Comparison of ENCODE assay signal across 1 cellular context in the genomic region with DNA sequence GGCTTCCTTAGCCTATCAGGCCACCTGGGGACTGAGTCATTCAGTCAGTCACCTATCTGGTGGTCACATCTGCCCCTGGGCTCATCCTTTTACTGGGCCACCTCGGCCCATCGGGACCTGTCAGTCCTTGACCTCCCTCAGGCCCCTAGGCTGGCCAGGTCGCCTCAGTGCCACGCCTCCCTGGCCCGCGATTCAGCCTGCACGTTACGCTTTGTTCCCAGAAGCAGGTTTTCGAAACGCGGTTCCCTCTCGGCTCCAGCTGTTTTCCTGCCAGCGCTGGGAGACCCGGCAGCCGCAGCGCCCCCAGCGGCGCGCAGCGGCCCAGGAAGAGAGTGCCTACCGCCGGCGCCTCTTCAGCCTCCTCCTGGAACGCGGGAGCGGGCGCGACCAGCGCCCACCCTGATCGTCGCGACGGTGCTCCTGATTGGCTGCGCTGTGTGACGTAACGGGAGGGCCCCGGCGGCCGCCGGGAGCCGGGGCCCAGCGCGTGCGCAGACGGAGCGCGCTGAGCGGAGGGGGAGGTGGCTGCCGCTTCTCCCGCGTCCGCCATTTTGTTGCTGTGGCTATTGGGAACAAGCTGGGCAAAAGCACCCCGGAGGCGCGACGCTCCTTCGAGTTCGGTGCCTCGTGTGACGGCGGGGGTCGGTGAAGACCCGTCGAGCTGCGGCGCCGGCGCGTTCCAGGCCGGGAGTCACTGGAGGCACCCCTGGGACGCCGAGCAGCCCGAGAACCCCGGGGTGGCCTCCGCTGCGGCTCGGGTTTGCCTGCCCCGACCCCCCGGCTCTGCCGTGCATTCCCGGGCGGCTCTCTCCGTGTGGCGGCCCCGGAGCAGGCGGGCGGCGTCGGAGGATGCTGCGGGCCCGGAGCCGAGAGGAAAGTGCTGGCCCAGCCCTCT.
A peak's percentile ranks its signal among the peaks of the same experiment; 100 is the strongest.
TF ChIP-seq lines count a peak whose summit lies in the region.

TSS of gene CRKL (plus strand) at position 492 of the 895 bp plus-strand sequence. CDS start 528 bp downstream, outside the sequence.

TF ChIP-seq in WTC11, 78 proteins besides CTCF, POLR2A, EP300 and RAD21 (continued from another document):
- TF ChIP-seq, protein P1, sequence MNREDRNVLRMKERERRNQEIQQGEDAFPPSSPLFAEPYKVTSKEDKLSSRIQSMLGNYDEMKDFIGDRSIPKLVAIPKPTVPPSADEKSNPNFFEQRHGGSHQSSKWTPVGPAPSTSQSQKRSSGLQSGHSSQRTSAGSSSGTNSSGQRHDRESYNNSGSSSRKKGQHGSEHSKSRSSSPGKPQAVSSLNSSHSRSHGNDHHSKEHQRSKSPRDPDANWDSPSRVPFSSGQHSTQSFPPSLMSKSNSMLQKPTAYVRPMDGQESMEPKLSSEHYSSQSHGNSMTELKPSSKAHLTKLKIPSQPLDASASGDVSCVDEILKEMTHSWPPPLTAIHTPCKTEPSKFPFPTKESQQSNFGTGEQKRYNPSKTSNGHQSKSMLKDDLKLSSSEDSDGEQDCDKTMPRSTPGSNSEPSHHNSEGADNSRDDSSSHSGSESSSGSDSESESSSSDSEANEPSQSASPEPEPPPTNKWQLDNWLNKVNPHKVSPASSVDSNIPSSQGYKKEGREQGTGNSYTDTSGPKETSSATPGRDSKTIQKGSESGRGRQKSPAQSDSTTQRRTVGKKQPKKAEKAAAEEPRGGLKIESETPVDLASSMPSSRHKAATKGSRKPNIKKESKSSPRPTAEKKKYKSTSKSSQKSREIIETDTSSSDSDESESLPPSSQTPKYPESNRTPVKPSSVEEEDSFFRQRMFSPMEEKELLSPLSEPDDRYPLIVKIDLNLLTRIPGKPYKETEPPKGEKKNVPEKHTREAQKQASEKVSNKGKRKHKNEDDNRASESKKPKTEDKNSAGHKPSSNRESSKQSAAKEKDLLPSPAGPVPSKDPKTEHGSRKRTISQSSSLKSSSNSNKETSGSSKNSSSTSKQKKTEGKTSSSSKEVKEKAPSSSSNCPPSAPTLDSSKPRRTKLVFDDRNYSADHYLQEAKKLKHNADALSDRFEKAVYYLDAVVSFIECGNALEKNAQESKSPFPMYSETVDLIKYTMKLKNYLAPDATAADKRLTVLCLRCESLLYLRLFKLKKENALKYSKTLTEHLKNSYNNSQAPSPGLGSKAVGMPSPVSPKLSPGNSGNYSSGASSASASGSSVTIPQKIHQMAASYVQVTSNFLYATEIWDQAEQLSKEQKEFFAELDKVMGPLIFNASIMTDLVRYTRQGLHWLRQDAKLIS (CRISPR knock-in tag; IDR thresholded peaks at IDR 0.05; ENCODE audit: borderline replicate concordance), result no peak
- TF ChIP-seq CREB1 (CRISPR knock-in tag; IDR thresholded peaks at IDR 0.05) (0 out of 2 replicates have a peak, but pooled peaks have one; percentile 9), ZNF423 (CRISPR knock-in tag; IDR thresholded peaks at IDR 0.05) (0 out of 2 replicates have a peak, but pooled peaks have one; percentile 24), MAX (CRISPR knock-in tag; IDR thresholded peaks at IDR 0.05) (peak; percentile 73; the same call in 1 of the 2 replicates), JAZF1 (CRISPR knock-in tag; IDR thresholded peaks at IDR 0.05) (no peak), TEAD1 (CRISPR knock-in tag; IDR thresholded peaks at IDR 0.05) (0 out of 2 replicates have a peak, but pooled peaks have one; percentile 20), NFE2L1 (CRISPR knock-in tag; IDR thresholded peaks at IDR 0.05) (0 out of 2 replicates have a peak, but pooled peaks have one; percentile 49), E2F5 (CRISPR knock-in tag; IDR thresholded peaks at IDR 0.05) (peak; percentile 95), ETV6 (CRISPR knock-in tag; IDR thresholded peaks at IDR 0.05) (peak; percentile 64; the same call in 1 of the 2 replicates), KAT7 (CRISPR knock-in tag; IDR thresholded peaks at IDR 0.05; ENCODE audit: borderline replicate concordance) (no peak)
- TF ChIP-seq, protein P2, sequence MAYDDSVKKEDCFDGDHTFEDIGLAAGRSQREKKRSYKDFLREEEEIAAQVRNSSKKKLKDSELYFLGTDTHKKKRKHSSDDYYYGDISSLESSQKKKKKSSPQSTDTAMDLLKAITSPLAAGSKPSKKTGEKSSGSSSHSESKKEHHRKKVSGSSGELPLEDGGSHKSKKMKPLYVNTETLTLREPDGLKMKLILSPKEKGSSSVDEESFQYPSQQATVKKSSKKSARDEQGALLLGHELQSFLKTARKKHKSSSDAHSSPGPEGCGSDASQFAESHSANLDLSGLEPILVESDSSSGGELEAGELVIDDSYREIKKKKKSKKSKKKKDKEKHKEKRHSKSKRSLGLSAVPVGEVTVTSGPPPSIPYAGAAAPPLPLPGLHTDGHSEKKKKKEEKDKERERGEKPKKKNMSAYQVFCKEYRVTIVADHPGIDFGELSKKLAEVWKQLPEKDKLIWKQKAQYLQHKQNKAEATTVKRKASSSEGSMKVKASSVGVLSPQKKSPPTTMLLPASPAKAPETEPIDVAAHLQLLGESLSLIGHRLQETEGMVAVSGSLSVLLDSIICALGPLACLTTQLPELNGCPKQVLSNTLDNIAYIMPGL (CRISPR knock-in tag; IDR thresholded peaks at IDR 0.05), result peak; percentile 94
- TF ChIP-seq, protein P3, sequence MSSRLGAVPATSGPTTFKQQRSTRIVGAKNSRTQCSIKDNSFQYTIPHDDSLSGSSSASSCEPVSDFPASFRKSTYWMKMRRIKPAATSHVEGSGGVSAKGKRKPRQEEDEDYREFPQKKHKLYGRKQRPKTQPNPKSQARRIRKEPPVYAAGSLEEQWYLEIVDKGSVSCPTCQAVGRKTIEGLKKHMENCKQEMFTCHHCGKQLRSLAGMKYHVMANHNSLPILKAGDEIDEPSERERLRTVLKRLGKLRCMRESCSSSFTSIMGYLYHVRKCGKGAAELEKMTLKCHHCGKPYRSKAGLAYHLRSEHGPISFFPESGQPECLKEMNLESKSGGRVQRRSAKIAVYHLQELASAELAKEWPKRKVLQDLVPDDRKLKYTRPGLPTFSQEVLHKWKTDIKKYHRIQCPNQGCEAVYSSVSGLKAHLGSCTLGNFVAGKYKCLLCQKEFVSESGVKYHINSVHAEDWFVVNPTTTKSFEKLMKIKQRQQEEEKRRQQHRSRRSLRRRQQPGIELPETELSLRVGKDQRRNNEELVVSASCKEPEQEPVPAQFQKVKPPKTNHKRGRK (CRISPR knock-in tag; IDR thresholded peaks at IDR 0.05; ENCODE audit: borderline replicate concordance), result 0 out of 2 replicates have a peak, but pooled peaks have one; percentile 76
